12 cellular contexts compared by ENCODE assay signal in genomic region chr4:183798921-183799307, GRCh38.
DNase-seq lines count a peak whose midpoint lies in the region; ATAC-seq and TF ChIP-seq lines count a peak whose summit lies in the region.
"Had no signal": no experiment of that assay in that cellular context is flagged by ENCODE, and none has a peak within 500 bp of the region (broad histone marks: within the 10 kb centered on the region; RNA-seq: fewer than 3 reads in every experiment).

No MANE protein-coding gene starts in this region.

- peak overlapping the region; percentile 81 for H3K4me3 Mint-ChIP-seq in CD4-positive, alpha-beta T cell
- H3K4me3 Mint-ChIP-seq in MCF 10A (ENCODE audit: unreplicated experiment) (peak overlapping the region; percentile 68), natural killer cell (peak overlapping the region; percentile 60)

- H3K27me3 Mint-ChIP-seq in CD4-positive, alpha-beta T cell: peaks cover 76% of the 10 kb centered on the region
- H3K27me3 Mint-ChIP-seq in MCF 10A (ENCODE audit: insufficient read depth, unreplicated experiment) (no peaks in the 10 kb centered on the region), natural killer cell (ENCODE audit: low read depth in 2 of 2) (peaks cover 31 to 58% of the 10 kb centered on the region in 2 donors)

- H3K9me3 Mint-ChIP-seq in CD4-positive, alpha-beta T cell: peaks cover 3% of the 10 kb centered on the region
- H3K9me3 Mint-ChIP-seq in MCF 10A (ENCODE audit: unreplicated experiment) (peaks cover 6% of the 10 kb centered on the region), natural killer cell (no peaks in the 10 kb centered on the region)
- H3K9me3 Mint-ChIP-seq: dendritic cell treated with granulocyte-macrophage colony-stimulating factor and Interleukin-4, amounts not matched to agents 40 ng/mL and 50 ng/mL, for 4 days had no signal

- H3K27ac Mint-ChIP-seq in CD4-positive, alpha-beta T cell: no peak overlapping the region
- H3K27ac Mint-ChIP-seq in MCF 10A (ENCODE audit: low read depth, unreplicated experiment) (no peak overlapping the region), natural killer cell (no peak overlapping the region)
- H3K27ac Mint-ChIP-seq: dendritic cell treated with granulocyte-macrophage colony-stimulating factor and Interleukin-4, amounts not matched to agents 40 ng/mL and 50 ng/mL, for 4 days had no signal

- peaks cover 12% of the 10 kb centered on the region for H3K4me1 Mint-ChIP-seq in CD4-positive, alpha-beta T cell (ENCODE audit: low read depth)
- H3K4me1 Mint-ChIP-seq in MCF 10A (ENCODE audit: insufficient read depth, unreplicated experiment) (peaks cover 4% of the 10 kb centered on the region), natural killer cell (no peaks in the 10 kb centered on the region)

- intact Hi-C loops in CD4-positive, alpha-beta T cell (cut with DNase I, micrococcal nuclease): no loop called here
- intact Hi-C loops in MCF 10A (cut with micrococcal nuclease) (no loop called here), natural killer cell (cut with micrococcal nuclease) (no loop called here)

- H3K36me3 Mint-ChIP-seq in CD4-positive, alpha-beta T cell (ENCODE audit: low read depth): no peaks in the 10 kb centered on the region
- H3K36me3 Mint-ChIP-seq in MCF 10A (ENCODE audit: insufficient read depth, unreplicated experiment) (no peaks in the 10 kb centered on the region), natural killer cell (no peaks in the 10 kb centered on the region)

- no peak for DNase-seq in CD4-positive, alpha-beta T cell
- DNase-seq in MCF 10A (ENCODE audit: unreplicated experiment): no peak
- DNase-seq in natural killer cell: no peak
- no peak for DNase-seq in dedifferentiated amniotic fluid mesenchymal stem cell (ENCODE audit: extremely low spot score)
- no peak for DNase-seq in NCI-H82 treated with DMSO at 0.1 percent for 48 hours (lab: John Stamatoyannopoulos, UW; ENCODE audit: unreplicated experiment)
- no peak for DNase-seq in NCI-H2081 (lab: John Stamatoyannopoulos, UW)
- DNase-seq: activated CD4-positive, alpha-beta T cell treated with anti-CD3 and anti-CD28 coated beads for 48 hours; kidney glomerular epithelial cell; Peyer's patch had no signal

- H3K36me3 ChIP-seq in HUES6 (ENCODE audit: control insufficient read depth, insufficient read depth, low read length): no peaks in the 10 kb centered on the region
- H3K36me3 ChIP-seq: Peyer's patch had no signal

- H3K4me3 ChIP-seq in HUES6 (ENCODE audit: low read depth, low read length): peak overlapping the region; percentile 79

- H3K4me1 ChIP-seq in HUES6 (ENCODE audit: control insufficient read depth, insufficient read depth, low read length): peaks cover 32% of the 10 kb centered on the region

- no peaks in the 10 kb centered on the region for H3K9me3 ChIP-seq in CD4-positive, alpha-beta T cell (ENCODE audit: control insufficient read depth, low read length)
- peaks cover 14% of the 10 kb centered on the region; the same call in 1 of the 2 replicates for H3K9me3 ChIP-seq in HUES6 (ENCODE audit: control insufficient read depth, insufficient read depth, low read depth, low read length)
- H3K9me3 ChIP-seq: Peyer's patch had no signal

- CTCF ChIA-PET in CD4-positive, alpha-beta T cell (lab: Charles Lee): no interaction called here
- CTCF ChIA-PET in MCF 10A (lab: Yijun Ruan, JAX): interaction anchor here (1.0 kb wide), 1 partner anchor 27 kb away, joined by 3 read pairs; no protein-coding TSS in a partner anchor

- H3K27ac ChIP-seq in CD4-positive, alpha-beta T cell (ENCODE audit: low read depth, low read length): no peak overlapping the region
- H3K27ac ChIP-seq in HUES6 (ENCODE audit: low read depth, low read length): no peak overlapping the region

- no peak overlapping the region for H3K9ac ChIP-seq in HUES6 (ENCODE audit: low read length)

- ATAC-seq in CD4-positive, alpha-beta T cell (ENCODE audit: poor library complexity): peak; percentile 62
- ATAC-seq in natural killer cell (no peak), GM21717 (IDR thresholded peaks at IDR 0.05; ENCODE audit: unreplicated experiment) (no peak)

- POLR2A ChIA-PET in CD4-positive, alpha-beta T cell (lab: Charles Lee): no interaction called here
- POLR2A ChIA-PET in MCF 10A (lab: Yijun Ruan, JAX): interaction anchor here (0.6 to 1.2 kb wide), 3 partner anchors 18 to 114 kb away, joined by 3 read pairs; no protein-coding TSS in a partner anchor

- peaks cover 52% of the 10 kb centered on the region for H3K27me3 ChIP-seq in CD4-positive, alpha-beta T cell (ENCODE audit: control insufficient read depth, insufficient read depth, low read length)
- H3K27me3 ChIP-seq in HUES6 (ENCODE audit: control insufficient read depth, insufficient read depth, low read length): peaks cover 65% of the 10 kb centered on the region

- TF ChIP-seq CTCF in CD4-positive, alpha-beta T cell (IDR thresholded peaks at IDR 0.05): no peak
- TF ChIP-seq CTCF in MCF 10A (IDR thresholded peaks at IDR 0.05; ENCODE audit: unreplicated experiment) (no peak), natural killer cell (IDR thresholded peaks at IDR 0.05) (no peak)

- no TSS peak for BruUV-seq in MCF 10A (replicated peaks; lab: Mats Ljungman, UMichigan)
